ENCODE assay signal across 1 cellular context in genomic region chr20:45318386-45318939, GRCh38.
TF ChIP-seq lines count a peak whose summit lies in the region.

No MANE protein-coding gene starts in this region.

TF ChIP-seq in HEK293, 187 proteins besides CTCF, POLR2A, EP300 and RAD21:
- no peak for TF ChIP-seq ZNF830 (tag by site-specific recombination; IDR thresholded peaks at IDR 0.05; ENCODE audit: low read depth)
- no peak for TF ChIP-seq ZNF211 (tag by site-specific recombination; IDR thresholded peaks at IDR 0.05; ENCODE audit: low read depth)
- TF ChIP-seq ZNF473 (tag by site-specific recombination; IDR thresholded peaks at IDR 0.05) = no peak
- no peak for TF ChIP-seq ZNF202 (tag by site-specific recombination; IDR thresholded peaks at IDR 0.05; ENCODE audit: borderline replicate concordance)
- no peak for TF ChIP-seq YY1 (tag by site-specific recombination; IDR thresholded peaks at IDR 0.05)
- no peak for TF ChIP-seq ZNF426 (tag by site-specific recombination; IDR thresholded peaks at IDR 0.05)
- TF ChIP-seq ZNF530 (tag by site-specific recombination; IDR thresholded peaks at IDR 0.05; ENCODE audit: low read depth) = no peak
- no peak for TF ChIP-seq MYNN (tag by site-specific recombination; IDR thresholded peaks at IDR 0.05; ENCODE audit: borderline replicate concordance)
- no peak for TF ChIP-seq BCL6B (tag by site-specific recombination; IDR thresholded peaks at IDR 0.05)
- TF ChIP-seq ZBTB6 (tag by site-specific recombination; IDR thresholded peaks at IDR 0.05) = no peak
- TF ChIP-seq ZFP41 (tag by site-specific recombination; IDR thresholded peaks at IDR 0.05; ENCODE audit: borderline replicate concordance) = no peak
- TF ChIP-seq, protein P1, sequence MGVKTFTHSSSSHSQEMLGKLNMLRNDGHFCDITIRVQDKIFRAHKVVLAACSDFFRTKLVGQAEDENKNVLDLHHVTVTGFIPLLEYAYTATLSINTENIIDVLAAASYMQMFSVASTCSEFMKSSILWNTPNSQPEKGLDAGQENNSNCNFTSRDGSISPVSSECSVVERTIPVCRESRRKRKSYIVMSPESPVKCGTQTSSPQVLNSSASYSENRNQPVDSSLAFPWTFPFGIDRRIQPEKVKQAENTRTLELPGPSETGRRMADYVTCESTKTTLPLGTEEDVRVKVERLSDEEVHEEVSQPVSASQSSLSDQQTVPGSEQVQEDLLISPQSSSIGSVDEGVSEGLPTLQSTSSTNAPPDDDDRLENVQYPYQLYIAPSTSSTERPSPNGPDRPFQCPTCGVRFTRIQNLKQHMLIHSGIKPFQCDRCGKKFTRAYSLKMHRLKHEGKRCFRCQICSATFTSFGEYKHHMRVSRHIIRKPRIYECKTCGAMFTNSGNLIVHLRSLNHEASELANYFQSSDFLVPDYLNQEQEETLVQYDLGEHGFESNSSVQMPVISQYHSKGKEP (tag by site-specific recombination; IDR thresholded peaks at IDR 0.05) = no peak
- TF ChIP-seq ZNF747 (tag by site-specific recombination; IDR thresholded peaks at IDR 0.05) = no peak
- TF ChIP-seq, protein P2, sequence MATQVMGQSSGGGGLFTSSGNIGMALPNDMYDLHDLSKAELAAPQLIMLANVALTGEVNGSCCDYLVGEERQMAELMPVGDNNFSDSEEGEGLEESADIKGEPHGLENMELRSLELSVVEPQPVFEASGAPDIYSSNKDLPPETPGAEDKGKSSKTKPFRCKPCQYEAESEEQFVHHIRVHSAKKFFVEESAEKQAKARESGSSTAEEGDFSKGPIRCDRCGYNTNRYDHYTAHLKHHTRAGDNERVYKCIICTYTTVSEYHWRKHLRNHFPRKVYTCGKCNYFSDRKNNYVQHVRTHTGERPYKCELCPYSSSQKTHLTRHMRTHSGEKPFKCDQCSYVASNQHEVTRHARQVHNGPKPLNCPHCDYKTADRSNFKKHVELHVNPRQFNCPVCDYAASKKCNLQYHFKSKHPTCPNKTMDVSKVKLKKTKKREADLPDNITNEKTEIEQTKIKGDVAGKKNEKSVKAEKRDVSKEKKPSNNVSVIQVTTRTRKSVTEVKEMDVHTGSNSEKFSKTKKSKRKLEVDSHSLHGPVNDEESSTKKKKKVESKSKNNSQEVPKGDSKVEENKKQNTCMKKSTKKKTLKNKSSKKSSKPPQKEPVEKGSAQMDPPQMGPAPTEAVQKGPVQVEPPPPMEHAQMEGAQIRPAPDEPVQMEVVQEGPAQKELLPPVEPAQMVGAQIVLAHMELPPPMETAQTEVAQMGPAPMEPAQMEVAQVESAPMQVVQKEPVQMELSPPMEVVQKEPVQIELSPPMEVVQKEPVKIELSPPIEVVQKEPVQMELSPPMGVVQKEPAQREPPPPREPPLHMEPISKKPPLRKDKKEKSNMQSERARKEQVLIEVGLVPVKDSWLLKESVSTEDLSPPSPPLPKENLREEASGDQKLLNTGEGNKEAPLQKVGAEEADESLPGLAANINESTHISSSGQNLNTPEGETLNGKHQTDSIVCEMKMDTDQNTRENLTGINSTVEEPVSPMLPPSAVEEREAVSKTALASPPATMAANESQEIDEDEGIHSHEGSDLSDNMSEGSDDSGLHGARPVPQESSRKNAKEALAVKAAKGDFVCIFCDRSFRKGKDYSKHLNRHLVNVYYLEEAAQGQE (tag by site-specific recombination; IDR thresholded peaks at IDR 0.05) = no peak
- no peak for TF ChIP-seq PRDM1 (tag by site-specific recombination; IDR thresholded peaks at IDR 0.05)
- no peak for TF ChIP-seq ZNF677 (tag by site-specific recombination; IDR thresholded peaks at IDR 0.05)
- TF ChIP-seq ZNF585B (tag by site-specific recombination; IDR thresholded peaks at IDR 0.05) = no peak
- TF ChIP-seq ZNF324 (tag by site-specific recombination; IDR thresholded peaks at IDR 0.05) = no peak
- no peak for TF ChIP-seq ZNF114 (tag by site-specific recombination; IDR thresholded peaks at IDR 0.05)
- TF ChIP-seq ZBTB17 (tag by site-specific recombination; IDR thresholded peaks at IDR 0.05) = no peak
